In genomic region chrY:2949590-2950252, GRCh38 we compare ENCODE assay signal across 12 cellular contexts. TPM values are rescaled to one million over a fixed set of nuclear protein-coding genes. Genes with fewer than 3 reads are reported as not detected.
DNase-seq lines count a peak whose midpoint lies in the region; ATAC-seq and TF ChIP-seq lines count a peak whose summit lies in the region.
"Had no signal": no experiment of that assay in that cellular context is flagged by ENCODE, and none has a peak within 500 bp of the region (broad histone marks: within the 10 kb centered on the region; RNA-seq: fewer than 3 reads in every experiment).

No MANE protein-coding gene starts in this region.

- TF ChIP-seq CTCF in brain microvascular endothelial cell (IDR thresholded peaks at IDR 0.05; ENCODE audit: low read depth, low read length, missing control alignments) (no peak), glutamatergic neuron (IDR thresholded peaks at IDR 0.05; ENCODE audit: partially characterized antibody, unreplicated experiment) (no peak)

- H3K27me3 Mint-ChIP-seq in memory B cell (no peaks in the 10 kb centered on the region), glutamatergic neuron (ENCODE audit: unreplicated experiment) (no peaks in the 10 kb centered on the region)
- no peaks in the 10 kb centered on the region for H3K27me3 Mint-ChIP-seq in activated T-cell treated with anti-CD3 and anti-CD28 coated beads, Interleukin-2, amount 50 U/mL, for 24 hours

- peak overlapping the region; percentile 3 for H3K4me3 Mint-ChIP-seq in memory B cell
- no peak overlapping the region for H3K4me3 Mint-ChIP-seq in glutamatergic neuron (ENCODE audit: unreplicated experiment)
- no peak overlapping the region for H3K4me3 Mint-ChIP-seq in activated T-cell treated with anti-CD3 and anti-CD28 coated beads, Interleukin-2, amount 50 U/mL, for 24 hours
- H3K4me3 Mint-ChIP-seq: CD14-positive monocyte had no signal

- H3K4me3 ChIP-seq in brain microvascular endothelial cell (ENCODE audit: low read depth, low read length), result no peak overlapping the region
- H3K4me3 ChIP-seq: body of pancreas had no signal

- H3K27ac Mint-ChIP-seq in memory B cell, result no peak overlapping the region
- H3K27ac Mint-ChIP-seq in glutamatergic neuron (ENCODE audit: unreplicated experiment), result no peak overlapping the region
- H3K27ac Mint-ChIP-seq in activated T-cell treated with anti-CD3 and anti-CD28 coated beads, Interleukin-2, amount 50 U/mL, for 24 hours, result no peak overlapping the region
- H3K27ac Mint-ChIP-seq: activated T-cell treated with anti-CD3 and anti-CD28 coated beads, Interleukin-2, amount 50 U/mL, for 72 hours had no signal

- no peaks in the 10 kb centered on the region for H3K9me3 Mint-ChIP-seq in memory B cell
- no peaks in the 10 kb centered on the region for H3K9me3 Mint-ChIP-seq in glutamatergic neuron (ENCODE audit: unreplicated experiment)
- no peaks in the 10 kb centered on the region for H3K9me3 Mint-ChIP-seq in activated T-cell treated with anti-CD3 and anti-CD28 coated beads, Interleukin-2, amount 50 U/mL, for 24 hours
- H3K9me3 Mint-ChIP-seq: activated T-cell treated with anti-CD3 and anti-CD28 coated beads, Interleukin-2, amount 50 U/mL, for 72 hours; CD14-positive monocyte had no signal

- H3K27me3 ChIP-seq in brain microvascular endothelial cell (replicated peaks), result no peaks in the 10 kb centered on the region
- H3K27me3 ChIP-seq: body of pancreas had no signal

- DNase-seq in memory B cell (ENCODE audit: low spot score in 2 of 2) (no peak), hypothalamus (lab: John Stamatoyannopoulos, UW) (no peak), brain microvascular endothelial cell (no peak), glutamatergic neuron (no peak)
- no peak for DNase-seq in activated T-cell treated with anti-CD3 and anti-CD28 coated beads, Interleukin-2, amount 50 U/mL, for 24 hours
- DNase-seq: body of pancreas, NCI-H2107 had no signal

- in situ Hi-C loops in brain microvascular endothelial cell (cut with HindIII; ENCODE audit: low pct_ligation_motif_present, low sequenced_read_pairs), result no loop called here

- no peak overlapping the region for H3K27ac ChIP-seq in brain microvascular endothelial cell
- H3K27ac ChIP-seq: body of pancreas had no signal

- ATAC-seq in GM19025 (IDR thresholded peaks at IDR 0.05; ENCODE audit: low read depth, unreplicated experiment) (peak; percentile 65), GM21528 (IDR thresholded peaks at IDR 0.05; ENCODE audit: low FRiP score, unreplicated experiment) (peak; percentile 77), HG03439 (IDR thresholded peaks at IDR 0.05; ENCODE audit: unreplicated experiment) (peak; percentile 75), memory B cell (ENCODE audit: low read depth) (peak; percentile 54)
- ATAC-seq: body of pancreas had no signal

- H3K36me3 Mint-ChIP-seq in memory B cell, result no peaks in the 10 kb centered on the region
- no peaks in the 10 kb centered on the region for H3K36me3 Mint-ChIP-seq in glutamatergic neuron (ENCODE audit: unreplicated experiment)
- no peaks in the 10 kb centered on the region for H3K36me3 Mint-ChIP-seq in activated T-cell treated with anti-CD3 and anti-CD28 coated beads, Interleukin-2, amount 50 U/mL, for 24 hours (ENCODE audit: low read depth)

- no peaks in the 10 kb centered on the region for H3K36me3 ChIP-seq in brain microvascular endothelial cell (replicated peaks)

- H3K4me1 Mint-ChIP-seq in memory B cell (peaks cover 23% of the 10 kb centered on the region), glutamatergic neuron (ENCODE audit: low read depth, unreplicated experiment) (no peaks in the 10 kb centered on the region)
- no peaks in the 10 kb centered on the region for H3K4me1 Mint-ChIP-seq in activated T-cell treated with anti-CD3 and anti-CD28 coated beads, Interleukin-2, amount 50 U/mL, for 24 hours (ENCODE audit: low read depth)

RNA-seq across cellular contexts. Expression of gene ZFY, which starts 14.5 kb away (rescaled TPM):
- 18.7 TPM for total RNA-seq in glutamatergic neuron (ENCODE audit: unreplicated experiment)
- total RNA-seq: body of pancreas had no signal
